13 cellular contexts compared by ENCODE assay signal in genomic region chr12:30197392-30198047, GRCh38.
DNase-seq lines count a peak whose midpoint lies in the region; ATAC-seq lines count a peak whose summit lies in the region.
"Had no signal": no experiment of that assay in that cellular context is flagged by ENCODE, and none has a peak within 500 bp of the region (broad histone marks: within the 10 kb centered on the region; RNA-seq: fewer than 3 reads in every experiment).

No MANE protein-coding gene starts in this region.

- ATAC-seq in HG02588 (IDR thresholded peaks at IDR 0.05; ENCODE audit: unreplicated experiment) (peak; percentile 59), HG03097 (IDR thresholded peaks at IDR 0.05; ENCODE audit: low FRiP score, unreplicated experiment) (no peak), HG03039 (IDR thresholded peaks at IDR 0.05; ENCODE audit: unreplicated experiment) (no peak)
- ATAC-seq: natural killer cell had no signal

- peak; percentile 89 for DNase-seq in DMS53 treated with DMSO at 0.1 percent for 48 hours (lab: John Stamatoyannopoulos, UW; ENCODE audit: unreplicated experiment)
- peak; percentile 6 for DNase-seq in amniotic epithelial cell (ENCODE audit: low read depth)
- DNase-seq in iris pigment epithelial cell (ENCODE audit: low read depth) = peak; percentile 50
- DNase-seq in SK-N-DZ (ENCODE audit: low spot score) = no peak
- no peak for DNase-seq in NCI-H524 (lab: John Stamatoyannopoulos, UW)
- DNase-seq: activated CD4-positive, CD25-positive, alpha-beta regulatory T cell treated with anti-CD3 and anti-CD28 coated beads, Interleukin-2, amount 50 U/mL, for 72 hours; HFFc6; natural killer cell; NCI-H774; spleen had no signal

Comparison
In these comparisons a context has a peak if more than half of its experiments do, and no peak if none do; other contexts are left out.
1. DNase-seq: peak in DMS53 treated with DMSO at 0.1 percent for 48 hours (single experiment), amniotic epithelial cell (single experiment) and iris pigment epithelial cell (single experiment); none in SK-N-DZ (single experiment) and NCI-H524 (0 of 2).